In genomic region chr5:178581621-178582020, GRCh38 we compare ENCODE assay signal across 23 cellular contexts. TPM values are rescaled to one million over a fixed set of nuclear protein-coding genes. Genes with fewer than 3 reads are reported as not detected.
"Had no signal": no experiment of that assay in that cellular context is flagged by ENCODE, and none has a peak within 500 bp of the region (broad histone marks: within the 10 kb centered on the region; RNA-seq: fewer than 3 reads in every experiment).

No MANE protein-coding gene starts in this region.

- DNase-seq: Kasumi-1, MV-4-11, NCI-H1048, NCI-H1105, NCI-H1417, NCI-H1436 treated with DMSO at 0.1 percent for 48 hours, NCI-H1694, NCI-H187 treated with DMSO at 0.1 percent for 48 hours, NCI-H2029 treated with DMSO at 0.1 percent for 48 hours, NCI-H2171 treated with DMSO at 0.1 percent for 48 hours, NCI-H524, NCI-H69, NCI-H774, RPMI8226, SHP77 treated with DMSO at 0.1 percent for 48 hours, SJCRH30 had no signal

- H3K4me1 ChIP-seq: SJCRH30 had no signal

- ATAC-seq: K562, Right ventricle myocardium inferior, SK-N-SH treated with all-trans-retinoic acid at 6 μM for 48 hours had no signal

- H3K4me3 ChIP-seq: K562, SJCRH30 had no signal

- H3K9me3 ChIP-seq: SJCRH30 had no signal

- H3K27ac ChIP-seq: HL-60, KMS-11, SJCRH30 had no signal

- H3K9ac ChIP-seq: KMS-11 had no signal

- H3K36me3 ChIP-seq: SJCRH30 had no signal

- H3K4me2 ChIP-seq: KMS-11 had no signal

- H3K27me3 ChIP-seq: SJCRH30 had no signal

RNA-seq across cellular contexts. Expression of gene COL23A1, which starts 8.6 kb away (rescaled TPM):
- total RNA-seq: M059J, NCI-H460, SJCRH30 had no signal
- polyA plus RNA-seq: K562 had no signal
